In genomic region chr9:4717815-4718214, GRCh38 we compare ENCODE assay signal across 26 cellular contexts. TPM values are rescaled to one million over a fixed set of nuclear protein-coding genes. Genes with fewer than 3 reads are reported as not detected.
A peak's percentile ranks its signal among the peaks of the same experiment; 100 is the strongest.
DNase-seq lines count a peak whose midpoint lies in the region; ATAC-seq lines count a peak whose summit lies in the region.
"Had no signal": no experiment of that assay in that cellular context is flagged by ENCODE, and none has a peak within 500 bp of the region (broad histone marks: within the 10 kb centered on the region; RNA-seq: fewer than 3 reads in every experiment).

No MANE protein-coding gene starts in this region.

- H4K5ac ChIP-seq in mesendoderm (ENCODE audit: low read length): no peak overlapping the region

- no peak overlapping the region for H3K27ac Mint-ChIP-seq in activated CD4-positive, alpha-beta T cell treated with anti-CD3 and anti-CD28 coated beads, Interleukin-2, amount 10 ng/mL, durations not matched to agents 24 days and 14 days
- H3K27ac Mint-ChIP-seq: CD14-positive monocyte had no signal

- no peak overlapping the region for H2BK120ac ChIP-seq in mesendoderm (ENCODE audit: low read depth, low read length)

- peak overlapping the region; percentile 20 for H3K27ac ChIP-seq in cingulate gyrus (ENCODE audit: low read depth, low read length)
- H3K27ac ChIP-seq in subcutaneous abdominal adipose tissue (ENCODE audit: low read depth, low read length): peak overlapping the region; percentile 13
- no peak overlapping the region for H3K27ac ChIP-seq in mesendoderm (ENCODE audit: low read depth, low read length)
- H3K27ac ChIP-seq: 22Rv1, RWPE1 had no signal

- ATAC-seq in left ventricle myocardium superior: peak; percentile 88
- ATAC-seq: HCT116 had no signal

- no peak overlapping the region for H3K9ac ChIP-seq in subcutaneous abdominal adipose tissue (ENCODE audit: low read length in 5 of 5)
- no peak overlapping the region for H3K9ac ChIP-seq in mesendoderm (ENCODE audit: low read length)

- H3K79me2 ChIP-seq in mesendoderm (ENCODE audit: control insufficient read depth, insufficient read depth, low read length): no peaks in the 10 kb centered on the region

- no peak overlapping the region for H4K8ac ChIP-seq in mesendoderm (ENCODE audit: low read depth, low read length)

- WGBS in mesendoderm (ENCODE audit: extremely low coverage, insufficient coverage, low lambda C conversion rate): no CpG with 5 or more reads among the region's 4 CpGs

- peaks cover 6% of the 10 kb centered on the region for H3K9me3 Mint-ChIP-seq in activated CD4-positive, alpha-beta T cell treated with anti-CD3 and anti-CD28 coated beads, Interleukin-2, amount 10 ng/mL, durations not matched to agents 24 days and 14 days
- H3K9me3 Mint-ChIP-seq: CD8-positive, alpha-beta memory T cell had no signal

- H3K79me1 ChIP-seq in mesendoderm (ENCODE audit: low read length): no peaks in the 10 kb centered on the region

- no peak overlapping the region for H2BK15ac ChIP-seq in mesendoderm (replicated peaks; ENCODE audit: low read depth)

- no peak overlapping the region for H3K18ac ChIP-seq in mesendoderm (ENCODE audit: low read length)

- H3K27me3 ChIP-seq in subcutaneous abdominal adipose tissue (ENCODE audit: control insufficient read depth in 5 of 5, insufficient read depth in 4 of 5, low read length in 5 of 5) (no peaks in the 10 kb centered on the region), mesendoderm (ENCODE audit: insufficient read depth, low read length, poor library complexity) (no peaks in the 10 kb centered on the region)
- H3K27me3 ChIP-seq: BE2C, MG63 had no signal

- no peak overlapping the region for H3K23ac ChIP-seq in mesendoderm (ENCODE audit: low read length)

- peak; percentile 40 for DNase-seq in activated CD4-positive, alpha-beta T cell treated with anti-CD3 and anti-CD28 coated beads, Interleukin-2, amount 10 ng/mL, durations not matched to agents 24 days and 14 days
- DNase-seq in activated CD4-positive, alpha-beta T cell treated with anti-CD3 and anti-CD28 coated beads for 48 hours: no peak
- DNase-seq in left ventricle myocardium superior: no peak
- no peak for DNase-seq in activated naive CD4-positive, alpha-beta T cell treated with anti-CD3 and anti-CD28 coated beads, Interleukin-2, amount 50 U/mL, for 16 hours
- DNase-seq in mesendoderm: no peak
- DNase-seq in NCI-H82 (lab: John Stamatoyannopoulos, UW): no peak
- DNase-seq: BE2C; CD8-positive, alpha-beta memory T cell; DMS 273 treated with DMSO at 0.1 percent for 48 hours; DMS79; EL; GF-D8; IMR-90; KG1; MG63; NCI-H1694; NCI-H2029 treated with DMSO at 0.1 percent for 48 hours; NCI-H446 treated with DMSO at 0.1 percent for 48 hours; NCI-H526 treated with DMSO at 0.1 percent for 48 hours had no signal

- peaks cover 3% of the 10 kb centered on the region for H3K27me3 Mint-ChIP-seq in activated CD4-positive, alpha-beta T cell treated with anti-CD3 and anti-CD28 coated beads, Interleukin-2, amount 10 ng/mL, durations not matched to agents 24 days and 14 days
- H3K27me3 Mint-ChIP-seq: CD8-positive, alpha-beta memory T cell had no signal

- intact Hi-C loops in activated CD4-positive, alpha-beta T cell treated with anti-CD3 and anti-CD28 coated beads, Interleukin-2, amount 10 ng/mL, durations not matched to agents 24 days and 14 days (cut with micrococcal nuclease): no loop called here
- intact Hi-C loops in left ventricle myocardium superior (cut with micrococcal nuclease): no loop called here

- H2AK5ac ChIP-seq in mesendoderm (ENCODE audit: low read length): no peak overlapping the region

- peaks cover 57% of the 10 kb centered on the region for H3K36me3 Mint-ChIP-seq in activated CD4-positive, alpha-beta T cell treated with anti-CD3 and anti-CD28 coated beads, Interleukin-2, amount 10 ng/mL, durations not matched to agents 24 days and 14 days (ENCODE audit: low read depth)

- H3K56ac ChIP-seq in mesendoderm (ENCODE audit: low read length): no peak overlapping the region

- H3K4me3 Mint-ChIP-seq in activated CD4-positive, alpha-beta T cell treated with anti-CD3 and anti-CD28 coated beads, Interleukin-2, amount 10 ng/mL, durations not matched to agents 24 days and 14 days: no peak overlapping the region
- H3K4me3 Mint-ChIP-seq: CD14-positive monocyte; CD8-positive, alpha-beta memory T cell had no signal

- H3K4me1 ChIP-seq in subcutaneous abdominal adipose tissue (ENCODE audit: control insufficient read depth in 5 of 5, insufficient read depth in 5 of 5, low read length in 5 of 5) (peaks cover 0 to 8% (median 6%) of the 10 kb centered on the region in 5 donors), mesendoderm (ENCODE audit: control insufficient read depth, low read depth, low read length) (no peaks in the 10 kb centered on the region)
- H3K4me1 ChIP-seq: BE2C had no signal

- peaks cover 6% of the 10 kb centered on the region for H3K4me1 Mint-ChIP-seq in activated CD4-positive, alpha-beta T cell treated with anti-CD3 and anti-CD28 coated beads, Interleukin-2, amount 10 ng/mL, durations not matched to agents 24 days and 14 days
- H3K4me1 Mint-ChIP-seq: CD14-positive monocyte; CD8-positive, alpha-beta memory T cell had no signal

- H3K4me3 ChIP-seq in subcutaneous abdominal adipose tissue (ENCODE audit: low read depth in 1 of 5, low read length in 5 of 5): peak overlapping the region in 1 of 5 donors; percentile 47
- no peak overlapping the region for H3K4me3 ChIP-seq in mesendoderm (ENCODE audit: low read length)
- H3K4me3 ChIP-seq: MG63 had no signal

- H2BK5ac ChIP-seq in mesendoderm (ENCODE audit: low read length): no peak overlapping the region

- H3K4ac ChIP-seq in mesendoderm (ENCODE audit: low read depth, low read length): no peak overlapping the region

- H3K36me3 ChIP-seq in subcutaneous abdominal adipose tissue (ENCODE audit: control insufficient read depth in 5 of 5, insufficient read depth in 5 of 5, low read length in 5 of 5): peaks cover 34 to 60% (median 50%) of the 10 kb centered on the region in 5 donors
- peaks cover 2% of the 10 kb centered on the region for H3K36me3 ChIP-seq in mesendoderm (ENCODE audit: control insufficient read depth, insufficient read depth, low read length)
- H3K36me3 ChIP-seq: MG63 had no signal

- H3K4me2 ChIP-seq in mesendoderm (ENCODE audit: low read length): no peak overlapping the region

- peaks cover 0 to 5% (median 0%) of the 10 kb centered on the region in 5 donors for H3K9me3 ChIP-seq in subcutaneous abdominal adipose tissue (ENCODE audit: control insufficient read depth in 5 of 5, low read length in 5 of 5)
- H3K9me3 ChIP-seq: BE2C, MG63 had no signal

RNA-seq across cellular contexts. Expression of gene AK3, which starts 23.2 kb away (rescaled TPM):
- 22.9 and 27.3 TPM in 2 replicates for total RNA-seq in activated CD4-positive, alpha-beta T cell treated with anti-CD3 and anti-CD28 coated beads, Interleukin-2, amount 10 ng/mL, durations not matched to agents 24 days and 14 days
- 219 TPM for total RNA-seq in left ventricle myocardium superior
- 23.8 TPM for polyA plus RNA-seq in mesendoderm (2013, experiment 1 of 2)
- polyA plus RNA-seq in mesendoderm (2013, experiment 2 of 2): 25.4 TPM

RNA-seq across cellular contexts. Expression of gene CDC37L1, which starts 38.4 kb away (rescaled TPM):
- 11.3 and 12.1 TPM in 2 replicates for total RNA-seq in activated CD4-positive, alpha-beta T cell treated with anti-CD3 and anti-CD28 coated beads, Interleukin-2, amount 10 ng/mL, durations not matched to agents 24 days and 14 days
- 35.3 TPM for total RNA-seq in left ventricle myocardium superior
- polyA plus RNA-seq in mesendoderm (2013, experiment 1 of 2): 13.9 TPM
- polyA plus RNA-seq in mesendoderm (2013, experiment 2 of 2): 14.4 TPM

RNA-seq across cellular contexts. Expression of gene SPATA6L, which starts 51.5 kb away (rescaled TPM):
- not detected in 2 replicates for total RNA-seq in activated CD4-positive, alpha-beta T cell treated with anti-CD3 and anti-CD28 coated beads, Interleukin-2, amount 10 ng/mL, durations not matched to agents 24 days and 14 days
- 0.87 TPM for total RNA-seq in left ventricle myocardium superior
- polyA plus RNA-seq in mesendoderm (2013, experiment 1 of 2): 0.17 TPM
- 0.46 TPM for polyA plus RNA-seq in mesendoderm (2013, experiment 2 of 2)
- total RNA-seq: H4 had no signal
- polyA plus RNA-seq: CD14-positive monocyte had no signal

RNA-seq across cellular contexts. Expression of gene PLPP6, which starts 55.7 kb away (rescaled TPM):
- total RNA-seq in activated CD4-positive, alpha-beta T cell treated with anti-CD3 and anti-CD28 coated beads, Interleukin-2, amount 10 ng/mL, durations not matched to agents 24 days and 14 days: 5.5 and 6.0 TPM in 2 replicates
- total RNA-seq in left ventricle myocardium superior: 1.8 TPM
- 6.6 TPM for polyA plus RNA-seq in mesendoderm (2013, experiment 1 of 2)
- 6.4 TPM for polyA plus RNA-seq in mesendoderm (2013, experiment 2 of 2)
